In the genomic region with DNA sequence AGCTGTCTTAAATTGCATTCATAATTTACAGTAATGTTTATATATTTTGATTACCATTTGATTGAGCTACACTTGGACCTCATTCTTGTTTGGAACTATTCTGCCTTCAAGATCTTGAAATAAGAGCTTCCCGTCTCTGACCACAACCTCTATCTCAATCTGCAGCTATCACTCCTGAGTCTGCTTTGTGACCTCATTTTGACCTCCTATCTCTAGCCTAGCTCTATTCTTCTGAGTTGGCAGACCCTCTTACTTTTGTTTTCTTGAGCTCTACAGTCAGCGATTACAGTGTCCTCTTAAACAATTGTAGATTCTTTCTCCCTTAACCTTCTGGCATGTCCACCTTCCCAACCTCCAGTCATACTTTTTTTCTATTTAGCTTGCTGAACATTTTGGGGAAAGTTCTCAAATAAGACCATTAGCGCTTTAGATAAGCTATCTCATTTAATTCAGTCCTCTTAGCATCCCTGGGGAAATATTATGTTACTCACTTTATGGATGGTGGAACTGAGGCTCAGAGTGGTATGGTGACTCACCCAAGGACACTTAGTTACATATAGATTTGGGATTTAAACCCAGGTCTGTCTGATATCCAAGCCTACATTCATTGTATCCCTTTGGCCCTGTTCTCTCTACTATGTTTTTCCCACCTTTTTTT, we compare ENCODE assay signal across 1 cellular context.
A peak's percentile ranks its signal among the peaks of the same experiment; 100 is the strongest.
TF ChIP-seq lines count a peak whose summit lies in the region.

No MANE protein-coding gene starts in this region.

TF ChIP-seq in K562, 482 proteins besides CTCF, POLR2A, EP300 and RAD21 (continued from another document and continues in another):
- TF ChIP-seq, protein P1, sequence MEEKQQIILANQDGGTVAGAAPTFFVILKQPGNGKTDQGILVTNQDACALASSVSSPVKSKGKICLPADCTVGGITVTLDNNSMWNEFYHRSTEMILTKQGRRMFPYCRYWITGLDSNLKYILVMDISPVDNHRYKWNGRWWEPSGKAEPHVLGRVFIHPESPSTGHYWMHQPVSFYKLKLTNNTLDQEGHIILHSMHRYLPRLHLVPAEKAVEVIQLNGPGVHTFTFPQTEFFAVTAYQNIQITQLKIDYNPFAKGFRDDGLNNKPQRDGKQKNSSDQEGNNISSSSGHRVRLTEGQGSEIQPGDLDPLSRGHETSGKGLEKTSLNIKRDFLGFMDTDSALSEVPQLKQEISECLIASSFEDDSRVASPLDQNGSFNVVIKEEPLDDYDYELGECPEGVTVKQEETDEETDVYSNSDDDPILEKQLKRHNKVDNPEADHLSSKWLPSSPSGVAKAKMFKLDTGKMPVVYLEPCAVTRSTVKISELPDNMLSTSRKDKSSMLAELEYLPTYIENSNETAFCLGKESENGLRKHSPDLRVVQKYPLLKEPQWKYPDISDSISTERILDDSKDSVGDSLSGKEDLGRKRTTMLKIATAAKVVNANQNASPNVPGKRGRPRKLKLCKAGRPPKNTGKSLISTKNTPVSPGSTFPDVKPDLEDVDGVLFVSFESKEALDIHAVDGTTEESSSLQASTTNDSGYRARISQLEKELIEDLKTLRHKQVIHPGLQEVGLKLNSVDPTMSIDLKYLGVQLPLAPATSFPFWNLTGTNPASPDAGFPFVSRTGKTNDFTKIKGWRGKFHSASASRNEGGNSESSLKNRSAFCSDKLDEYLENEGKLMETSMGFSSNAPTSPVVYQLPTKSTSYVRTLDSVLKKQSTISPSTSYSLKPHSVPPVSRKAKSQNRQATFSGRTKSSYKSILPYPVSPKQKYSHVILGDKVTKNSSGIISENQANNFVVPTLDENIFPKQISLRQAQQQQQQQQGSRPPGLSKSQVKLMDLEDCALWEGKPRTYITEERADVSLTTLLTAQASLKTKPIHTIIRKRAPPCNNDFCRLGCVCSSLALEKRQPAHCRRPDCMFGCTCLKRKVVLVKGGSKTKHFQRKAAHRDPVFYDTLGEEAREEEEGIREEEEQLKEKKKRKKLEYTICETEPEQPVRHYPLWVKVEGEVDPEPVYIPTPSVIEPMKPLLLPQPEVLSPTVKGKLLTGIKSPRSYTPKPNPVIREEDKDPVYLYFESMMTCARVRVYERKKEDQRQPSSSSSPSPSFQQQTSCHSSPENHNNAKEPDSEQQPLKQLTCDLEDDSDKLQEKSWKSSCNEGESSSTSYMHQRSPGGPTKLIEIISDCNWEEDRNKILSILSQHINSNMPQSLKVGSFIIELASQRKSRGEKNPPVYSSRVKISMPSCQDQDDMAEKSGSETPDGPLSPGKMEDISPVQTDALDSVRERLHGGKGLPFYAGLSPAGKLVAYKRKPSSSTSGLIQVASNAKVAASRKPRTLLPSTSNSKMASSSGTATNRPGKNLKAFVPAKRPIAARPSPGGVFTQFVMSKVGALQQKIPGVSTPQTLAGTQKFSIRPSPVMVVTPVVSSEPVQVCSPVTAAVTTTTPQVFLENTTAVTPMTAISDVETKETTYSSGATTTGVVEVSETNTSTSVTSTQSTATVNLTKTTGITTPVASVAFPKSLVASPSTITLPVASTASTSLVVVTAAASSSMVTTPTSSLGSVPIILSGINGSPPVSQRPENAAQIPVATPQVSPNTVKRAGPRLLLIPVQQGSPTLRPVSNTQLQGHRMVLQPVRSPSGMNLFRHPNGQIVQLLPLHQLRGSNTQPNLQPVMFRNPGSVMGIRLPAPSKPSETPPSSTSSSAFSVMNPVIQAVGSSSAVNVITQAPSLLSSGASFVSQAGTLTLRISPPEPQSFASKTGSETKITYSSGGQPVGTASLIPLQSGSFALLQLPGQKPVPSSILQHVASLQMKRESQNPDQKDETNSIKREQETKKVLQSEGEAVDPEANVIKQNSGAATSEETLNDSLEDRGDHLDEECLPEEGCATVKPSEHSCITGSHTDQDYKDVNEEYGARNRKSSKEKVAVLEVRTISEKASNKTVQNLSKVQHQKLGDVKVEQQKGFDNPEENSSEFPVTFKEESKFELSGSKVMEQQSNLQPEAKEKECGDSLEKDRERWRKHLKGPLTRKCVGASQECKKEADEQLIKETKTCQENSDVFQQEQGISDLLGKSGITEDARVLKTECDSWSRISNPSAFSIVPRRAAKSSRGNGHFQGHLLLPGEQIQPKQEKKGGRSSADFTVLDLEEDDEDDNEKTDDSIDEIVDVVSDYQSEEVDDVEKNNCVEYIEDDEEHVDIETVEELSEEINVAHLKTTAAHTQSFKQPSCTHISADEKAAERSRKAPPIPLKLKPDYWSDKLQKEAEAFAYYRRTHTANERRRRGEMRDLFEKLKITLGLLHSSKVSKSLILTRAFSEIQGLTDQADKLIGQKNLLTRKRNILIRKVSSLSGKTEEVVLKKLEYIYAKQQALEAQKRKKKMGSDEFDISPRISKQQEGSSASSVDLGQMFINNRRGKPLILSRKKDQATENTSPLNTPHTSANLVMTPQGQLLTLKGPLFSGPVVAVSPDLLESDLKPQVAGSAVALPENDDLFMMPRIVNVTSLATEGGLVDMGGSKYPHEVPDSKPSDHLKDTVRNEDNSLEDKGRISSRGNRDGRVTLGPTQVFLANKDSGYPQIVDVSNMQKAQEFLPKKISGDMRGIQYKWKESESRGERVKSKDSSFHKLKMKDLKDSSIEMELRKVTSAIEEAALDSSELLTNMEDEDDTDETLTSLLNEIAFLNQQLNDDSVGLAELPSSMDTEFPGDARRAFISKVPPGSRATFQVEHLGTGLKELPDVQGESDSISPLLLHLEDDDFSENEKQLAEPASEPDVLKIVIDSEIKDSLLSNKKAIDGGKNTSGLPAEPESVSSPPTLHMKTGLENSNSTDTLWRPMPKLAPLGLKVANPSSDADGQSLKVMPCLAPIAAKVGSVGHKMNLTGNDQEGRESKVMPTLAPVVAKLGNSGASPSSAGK (IDR thresholded peaks at IDR 0.05), result no peak
- TF ChIP-seq ETV5 (CRISPR knock-in tag; IDR thresholded peaks at IDR 0.05; ENCODE audit: low read depth) (no peak), ADNP (tag; IDR thresholded peaks at IDR 0.05) (peak; percentile 64; the same call in 1 of the 2 replicates), MIER1 (IDR thresholded peaks at IDR 0.05; ENCODE audit: low read depth) (no peak), IFI16 (CRISPR knock-in tag; IDR thresholded peaks at IDR 0.05) (no peak), PRPF4 (IDR thresholded peaks at IDR 0.05; ENCODE audit: insufficient read depth, low read depth, low read length, poor library complexity, severe bottlenecking) (no peak), ILF3 (IDR thresholded peaks at IDR 0.05; ENCODE audit: borderline replicate concordance) (no peak), CBX3 (IDR thresholded peaks at IDR 0.05; ENCODE audit: borderline replicate concordance in 1 of 2, low read length in 2 of 2) (0 out of 3 replicates have a peak, but pooled peaks of 1 of the 2 experiments have one; percentile 30), NR3C1 (CRISPR knock-in tag; IDR thresholded peaks at IDR 0.05) (no peak), MXI1 (IDR thresholded peaks at IDR 0.05; ENCODE audit: low read depth, low read length) (no peak), SIX5 (IDR thresholded peaks at IDR 0.05; ENCODE audit: borderline replicate concordance in 1 of 2, insufficient read depth in 1 of 2, low read depth in 1 of 2, low read length in 2 of 2) (no peak), ZFP36 (IDR thresholded peaks at IDR 0.05; ENCODE audit: low read depth, low read length, partially characterized antibody) (no peak), SAFB (IDR thresholded peaks at IDR 0.05; ENCODE audit: borderline replicate concordance, low read depth, low read length) (no peak), ZBTB8A (IDR thresholded peaks at IDR 0.05; ENCODE audit: partially characterized antibody) (no peak), CBX1 (IDR thresholded peaks at IDR 0.05; ENCODE audit: low read depth) (no peak), TRIM24 (IDR thresholded peaks at IDR 0.05) (peak in 1 of 2 experiments; percentile 52; a peak in 1 of 4 replicates), TOE1 (IDR thresholded peaks at IDR 0.05; ENCODE audit: borderline replicate concordance) (0 out of 2 replicates have a peak, but pooled peaks have one; percentile 14), TOE1 (CRISPR knock-in tag; IDR thresholded peaks at IDR 0.05; ENCODE audit: borderline replicate concordance, low read depth) (no peak), FUS (optimal IDR thresholded peaks at IDR 0.05; ENCODE audit: low read depth, low read length) (no peak), MYBL2 (IDR thresholded peaks at IDR 0.05; ENCODE audit: low read depth) (no peak), MYBL2 (CRISPR knock-in tag; IDR thresholded peaks at IDR 0.05; ENCODE audit: borderline replicate concordance) (no peak), HDAC3 (IDR thresholded peaks at IDR 0.05; ENCODE audit: borderline replicate concordance, partially characterized antibody) (peak; percentile 45), HNRNPL (IDR thresholded peaks at IDR 0.05; ENCODE audit: low read depth, low read length) (no peak), ZNF785 (CRISPR knock-in tag; IDR thresholded peaks at IDR 0.05) (no peak), FOXJ2 (tag; IDR thresholded peaks at IDR 0.05) (no peak), ZNF75A (CRISPR knock-in tag; IDR thresholded peaks at IDR 0.05) (no peak), BRD9 (IDR thresholded peaks at IDR 0.05; ENCODE audit: low read depth, partially characterized antibody) (no peak), MTF1 (CRISPR knock-in tag; IDR thresholded peaks at IDR 0.05; ENCODE audit: borderline replicate concordance) (no peak), HDAC2 (IDR thresholded peaks at IDR 0.05) (peak; percentile 62; the same call in 1 of the 2 replicates)
- TF ChIP-seq, protein P2, sequence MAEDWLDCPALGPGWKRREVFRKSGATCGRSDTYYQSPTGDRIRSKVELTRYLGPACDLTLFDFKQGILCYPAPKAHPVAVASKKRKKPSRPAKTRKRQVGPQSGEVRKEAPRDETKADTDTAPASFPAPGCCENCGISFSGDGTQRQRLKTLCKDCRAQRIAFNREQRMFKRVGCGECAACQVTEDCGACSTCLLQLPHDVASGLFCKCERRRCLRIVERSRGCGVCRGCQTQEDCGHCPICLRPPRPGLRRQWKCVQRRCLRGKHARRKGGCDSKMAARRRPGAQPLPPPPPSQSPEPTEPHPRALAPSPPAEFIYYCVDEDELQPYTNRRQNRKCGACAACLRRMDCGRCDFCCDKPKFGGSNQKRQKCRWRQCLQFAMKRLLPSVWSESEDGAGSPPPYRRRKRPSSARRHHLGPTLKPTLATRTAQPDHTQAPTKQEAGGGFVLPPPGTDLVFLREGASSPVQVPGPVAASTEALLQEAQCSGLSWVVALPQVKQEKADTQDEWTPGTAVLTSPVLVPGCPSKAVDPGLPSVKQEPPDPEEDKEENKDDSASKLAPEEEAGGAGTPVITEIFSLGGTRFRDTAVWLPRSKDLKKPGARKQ (CRISPR knock-in tag; IDR thresholded peaks at IDR 0.05), result no peak
- TF ChIP-seq, protein P3, sequence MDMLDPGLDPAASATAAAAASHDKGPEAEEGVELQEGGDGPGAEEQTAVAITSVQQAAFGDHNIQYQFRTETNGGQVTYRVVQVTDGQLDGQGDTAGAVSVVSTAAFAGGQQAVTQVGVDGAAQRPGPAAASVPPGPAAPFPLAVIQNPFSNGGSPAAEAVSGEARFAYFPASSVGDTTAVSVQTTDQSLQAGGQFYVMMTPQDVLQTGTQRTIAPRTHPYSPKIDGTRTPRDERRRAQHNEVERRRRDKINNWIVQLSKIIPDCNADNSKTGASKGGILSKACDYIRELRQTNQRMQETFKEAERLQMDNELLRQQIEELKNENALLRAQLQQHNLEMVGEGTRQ (CRISPR knock-in tag; IDR thresholded peaks at IDR 0.05), result no peak
- TF ChIP-seq, protein P4, sequence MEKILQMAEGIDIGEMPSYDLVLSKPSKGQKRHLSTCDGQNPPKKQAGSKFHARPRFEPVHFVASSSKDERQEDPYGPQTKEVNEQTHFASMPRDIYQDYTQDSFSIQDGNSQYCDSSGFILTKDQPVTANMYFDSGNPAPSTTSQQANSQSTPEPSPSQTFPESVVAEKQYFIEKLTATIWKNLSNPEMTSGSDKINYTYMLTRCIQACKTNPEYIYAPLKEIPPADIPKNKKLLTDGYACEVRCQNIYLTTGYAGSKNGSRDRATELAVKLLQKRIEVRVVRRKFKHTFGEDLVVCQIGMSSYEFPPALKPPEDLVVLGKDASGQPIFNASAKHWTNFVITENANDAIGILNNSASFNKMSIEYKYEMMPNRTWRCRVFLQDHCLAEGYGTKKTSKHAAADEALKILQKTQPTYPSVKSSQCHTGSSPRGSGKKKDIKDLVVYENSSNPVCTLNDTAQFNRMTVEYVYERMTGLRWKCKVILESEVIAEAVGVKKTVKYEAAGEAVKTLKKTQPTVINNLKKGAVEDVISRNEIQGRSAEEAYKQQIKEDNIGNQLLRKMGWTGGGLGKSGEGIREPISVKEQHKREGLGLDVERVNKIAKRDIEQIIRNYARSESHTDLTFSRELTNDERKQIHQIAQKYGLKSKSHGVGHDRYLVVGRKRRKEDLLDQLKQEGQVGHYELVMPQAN (IDR thresholded peaks at IDR 0.05; ENCODE audit: borderline replicate concordance), result no peak
- TF ChIP-seq, protein P5, sequence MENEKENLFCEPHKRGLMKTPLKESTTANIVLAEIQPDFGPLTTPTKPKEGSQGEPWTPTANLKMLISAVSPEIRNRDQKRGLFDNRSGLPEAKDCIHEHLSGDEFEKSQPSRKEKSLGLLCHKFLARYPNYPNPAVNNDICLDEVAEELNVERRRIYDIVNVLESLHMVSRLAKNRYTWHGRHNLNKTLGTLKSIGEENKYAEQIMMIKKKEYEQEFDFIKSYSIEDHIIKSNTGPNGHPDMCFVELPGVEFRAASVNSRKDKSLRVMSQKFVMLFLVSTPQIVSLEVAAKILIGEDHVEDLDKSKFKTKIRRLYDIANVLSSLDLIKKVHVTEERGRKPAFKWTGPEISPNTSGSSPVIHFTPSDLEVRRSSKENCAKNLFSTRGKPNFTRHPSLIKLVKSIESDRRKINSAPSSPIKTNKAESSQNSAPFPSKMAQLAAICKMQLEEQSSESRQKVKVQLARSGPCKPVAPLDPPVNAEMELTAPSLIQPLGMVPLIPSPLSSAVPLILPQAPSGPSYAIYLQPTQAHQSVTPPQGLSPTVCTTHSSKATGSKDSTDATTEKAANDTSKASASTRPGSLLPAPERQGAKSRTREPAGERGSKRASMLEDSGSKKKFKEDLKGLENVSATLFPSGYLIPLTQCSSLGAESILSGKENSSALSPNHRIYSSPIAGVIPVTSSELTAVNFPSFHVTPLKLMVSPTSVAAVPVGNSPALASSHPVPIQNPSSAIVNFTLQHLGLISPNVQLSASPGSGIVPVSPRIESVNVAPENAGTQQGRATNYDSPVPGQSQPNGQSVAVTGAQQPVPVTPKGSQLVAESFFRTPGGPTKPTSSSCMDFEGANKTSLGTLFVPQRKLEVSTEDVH (IDR thresholded peaks at IDR 0.05; ENCODE audit: low read depth, partially characterized antibody), result no peak
- TF ChIP-seq, protein P6, sequence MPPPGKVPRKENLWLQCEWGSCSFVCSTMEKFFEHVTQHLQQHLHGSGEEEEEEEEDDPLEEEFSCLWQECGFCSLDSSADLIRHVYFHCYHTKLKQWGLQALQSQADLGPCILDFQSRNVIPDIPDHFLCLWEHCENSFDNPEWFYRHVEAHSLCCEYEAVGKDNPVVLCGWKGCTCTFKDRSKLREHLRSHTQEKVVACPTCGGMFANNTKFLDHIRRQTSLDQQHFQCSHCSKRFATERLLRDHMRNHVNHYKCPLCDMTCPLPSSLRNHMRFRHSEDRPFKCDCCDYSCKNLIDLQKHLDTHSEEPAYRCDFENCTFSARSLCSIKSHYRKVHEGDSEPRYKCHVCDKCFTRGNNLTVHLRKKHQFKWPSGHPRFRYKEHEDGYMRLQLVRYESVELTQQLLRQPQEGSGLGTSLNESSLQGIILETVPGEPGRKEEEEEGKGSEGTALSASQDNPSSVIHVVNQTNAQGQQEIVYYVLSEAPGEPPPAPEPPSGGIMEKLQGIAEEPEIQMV (tag; conservative IDR thresholded peaks at IDR 0.05; ENCODE audit: low read depth), result no peak
